Comparison of ENCODE assay signal across 10 cellular contexts in the genomic region with DNA sequence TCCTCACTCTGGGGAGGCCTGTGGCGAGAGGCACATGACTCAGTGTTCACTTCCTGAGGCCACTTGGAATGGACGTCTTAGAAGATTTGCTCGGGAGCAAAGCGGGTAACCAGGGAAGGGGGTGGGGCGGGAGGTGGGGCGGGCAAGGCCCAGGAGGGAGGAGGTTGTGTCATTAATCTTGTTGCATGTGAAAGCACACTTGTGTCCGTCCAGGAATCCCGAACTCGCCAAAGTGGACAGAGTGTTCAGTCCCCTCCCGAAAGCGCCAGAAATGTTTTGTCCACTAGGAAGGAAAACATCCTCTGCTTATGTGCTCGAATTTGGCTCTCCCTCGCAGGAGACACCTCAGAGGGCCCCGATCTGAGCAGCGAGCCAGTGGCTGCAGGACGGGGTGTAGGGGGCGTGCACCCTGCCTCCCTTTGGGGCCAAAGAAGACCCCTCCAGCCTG.
A peak's percentile ranks its signal among the peaks of the same experiment; 100 is the strongest.
DNase-seq lines count a peak whose midpoint lies in the region; ATAC-seq and TF ChIP-seq lines count a peak whose summit lies in the region.
"Had no signal": no experiment of that assay in that cellular context is flagged by ENCODE, and none has a peak within 500 bp of the region (broad histone marks: within the 10 kb centered on the region; RNA-seq: fewer than 3 reads in every experiment).

No MANE protein-coding gene starts in this region.

- peaks cover 8 to 17% of the 10 kb centered on the region in 2 donors for H3K4me1 ChIP-seq in mucosa of rectum (ENCODE audit: control insufficient read depth in 2 of 2, insufficient read depth in 2 of 2, low read length in 2 of 2)
- H3K4me1 ChIP-seq in thoracic aorta (ENCODE audit: control insufficient read depth in 1 of 2, low read depth in 2 of 2) = peaks cover 56 to 74% of the 10 kb centered on the region in 2 donors

- H3K27ac ChIP-seq in mucosa of rectum (ENCODE audit: low read depth in 2 of 2, low read length in 2 of 2) = peak overlapping the region; percentile 85 to 86
- H3K27ac ChIP-seq in thoracic aorta = peak overlapping the region; percentile 93 to 96

- H3K27me3 ChIP-seq in mucosa of rectum (ENCODE audit: control insufficient read depth in 2 of 2, insufficient read depth in 2 of 2, low read length in 2 of 2) (no peaks in the 10 kb centered on the region), thoracic aorta (replicated peaks; ENCODE audit: insufficient read depth) (no peaks in the 10 kb centered on the region)

- TF ChIP-seq CTCF in fibroblast of the aortic adventitia (IDR thresholded peaks at IDR 0.05; ENCODE audit: insufficient read depth, low read length) = peak; percentile 15
- peak; percentile 19 for TF ChIP-seq CTCF in thoracic aorta (IDR thresholded peaks at IDR 0.05)

- ATAC-seq in thoracic aorta (ENCODE audit: insufficient number of reproducible peaks, low FRiP score, low read depth) (peak; percentile 84), GM21447 (IDR thresholded peaks at IDR 0.05; ENCODE audit: unreplicated experiment) (no peak), GM18520 (IDR thresholded peaks at IDR 0.05; ENCODE audit: unreplicated experiment) (no peak), GM21515 (IDR thresholded peaks at IDR 0.05; ENCODE audit: unreplicated experiment) (no peak)
- ATAC-seq: WTC11 had no signal

- H3K4me3 ChIP-seq in fibroblast of the aortic adventitia (ENCODE audit: low read depth, low read length) (no peak overlapping the region), mucosa of rectum (ENCODE audit: low read length in 2 of 2) (no peak overlapping the region), thoracic aorta (peak overlapping the region; percentile 51)

- H3K9me3 ChIP-seq in mucosa of rectum (ENCODE audit: control insufficient read depth in 2 of 2, low read length in 2 of 2) (no peaks in the 10 kb centered on the region), thoracic aorta (no peaks in the 10 kb centered on the region)

- in situ Hi-C loops in ACHN (cut with HindIII; ENCODE audit: low pct_ligation_motif_present, low pct_unique_long_range_greater_than_20kb, low sequenced_read_pairs) = no loop called here

- no peaks in the 10 kb centered on the region for H3K36me3 ChIP-seq in mucosa of rectum (ENCODE audit: control insufficient read depth in 2 of 2, insufficient read depth in 2 of 2, low read length in 2 of 2)
- no peaks in the 10 kb centered on the region for H3K36me3 ChIP-seq in thoracic aorta

- DNase-seq in RPMI7951 (ENCODE audit: low read depth) (peak; percentile 72), fibroblast of the aortic adventitia (ENCODE audit: low read depth) (peak; percentile 92), thoracic aorta (ENCODE audit: low spot score) (no peak), ACHN (no peak)
- DNase-seq: Karpas-422 had no signal

- H3K9ac ChIP-seq in mucosa of rectum (ENCODE audit: low read depth in 1 of 2, low read length in 2 of 2) = no peak overlapping the region

Comparison
In these comparisons a context has a peak if more than half of its experiments do, and no peak if none do; other contexts are left out.
1. DNase-seq: peak in RPMI7951 (single experiment) and fibroblast of the aortic adventitia (single experiment); none in thoracic aorta (single experiment) and ACHN (single experiment).